ENCODE assay signal across 1 cellular context in the genomic region with DNA sequence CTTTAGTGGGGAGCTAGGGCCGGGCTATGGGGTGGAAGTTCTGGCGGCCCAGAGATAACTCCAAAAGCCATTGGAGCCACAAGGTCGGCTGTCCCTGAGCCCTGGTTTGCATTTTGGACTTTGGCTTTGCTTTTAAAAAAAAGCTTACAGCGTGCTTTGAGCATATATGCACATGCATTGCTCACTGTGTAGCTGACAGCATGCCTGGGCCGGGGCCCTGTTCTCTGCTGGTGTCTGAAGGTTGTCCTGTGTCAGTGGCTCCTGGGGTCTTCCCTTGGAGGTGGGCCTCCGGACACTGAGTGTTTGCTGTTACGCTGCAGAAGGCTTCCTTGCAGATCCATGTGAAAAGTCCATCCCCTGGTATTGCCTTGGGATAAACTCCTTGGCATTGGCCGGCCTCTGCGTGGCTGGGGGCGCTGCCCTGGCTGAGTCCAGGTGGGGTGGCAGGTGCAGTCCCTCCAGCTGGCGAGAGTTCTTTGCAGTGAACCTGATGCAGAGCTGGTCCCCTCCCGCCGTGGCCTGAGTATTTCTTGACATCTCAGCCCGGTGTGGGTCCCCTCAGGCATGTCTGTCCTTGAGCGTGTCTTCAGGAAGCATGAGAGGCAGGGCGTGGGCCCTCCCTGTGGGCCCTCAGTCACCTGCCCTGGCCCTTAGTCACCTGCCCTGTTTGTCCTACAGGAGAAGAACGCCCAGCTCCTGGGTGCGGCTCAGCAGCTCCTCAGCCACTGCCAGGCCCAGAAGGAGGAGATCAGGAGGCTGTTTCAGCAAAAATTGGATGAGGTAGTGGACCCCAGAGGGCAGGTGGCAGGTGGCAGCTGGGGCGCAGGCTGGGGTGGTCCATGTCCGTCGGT.
A peak's percentile ranks its signal among the peaks of the same experiment; 100 is the strongest.
TF ChIP-seq lines count a peak whose summit lies in the region.

No MANE protein-coding gene starts in this region.

TF ChIP-seq in HepG2, 621 proteins besides CTCF, POLR2A, EP300 and RAD21 (continued from another document and continues in another):
- TF ChIP-seq, protein P1, sequence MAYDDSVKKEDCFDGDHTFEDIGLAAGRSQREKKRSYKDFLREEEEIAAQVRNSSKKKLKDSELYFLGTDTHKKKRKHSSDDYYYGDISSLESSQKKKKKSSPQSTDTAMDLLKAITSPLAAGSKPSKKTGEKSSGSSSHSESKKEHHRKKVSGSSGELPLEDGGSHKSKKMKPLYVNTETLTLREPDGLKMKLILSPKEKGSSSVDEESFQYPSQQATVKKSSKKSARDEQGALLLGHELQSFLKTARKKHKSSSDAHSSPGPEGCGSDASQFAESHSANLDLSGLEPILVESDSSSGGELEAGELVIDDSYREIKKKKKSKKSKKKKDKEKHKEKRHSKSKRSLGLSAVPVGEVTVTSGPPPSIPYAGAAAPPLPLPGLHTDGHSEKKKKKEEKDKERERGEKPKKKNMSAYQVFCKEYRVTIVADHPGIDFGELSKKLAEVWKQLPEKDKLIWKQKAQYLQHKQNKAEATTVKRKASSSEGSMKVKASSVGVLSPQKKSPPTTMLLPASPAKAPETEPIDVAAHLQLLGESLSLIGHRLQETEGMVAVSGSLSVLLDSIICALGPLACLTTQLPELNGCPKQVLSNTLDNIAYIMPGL (CRISPR knock-in tag; IDR thresholded peaks at IDR 0.05; ENCODE audit: borderline replicate concordance in 1 of 2, low read depth in 1 of 2) = no peak; a peak in 1 of 4 replicates
- no peak for TF ChIP-seq RBFOX2 (IDR thresholded peaks at IDR 0.05; ENCODE audit: low read depth, low read length)
- no peak for TF ChIP-seq GLI4 (CRISPR knock-in tag; IDR thresholded peaks at IDR 0.05; ENCODE audit: borderline replicate concordance)
- TF ChIP-seq, protein P2, sequence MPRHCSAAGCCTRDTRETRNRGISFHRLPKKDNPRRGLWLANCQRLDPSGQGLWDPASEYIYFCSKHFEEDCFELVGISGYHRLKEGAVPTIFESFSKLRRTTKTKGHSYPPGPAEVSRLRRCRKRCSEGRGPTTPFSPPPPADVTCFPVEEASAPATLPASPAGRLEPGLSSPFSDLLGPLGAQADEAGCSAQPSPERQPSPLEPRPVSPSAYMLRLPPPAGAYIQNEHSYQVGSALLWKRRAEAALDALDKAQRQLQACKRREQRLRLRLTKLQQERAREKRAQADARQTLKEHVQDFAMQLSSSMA (CRISPR knock-in tag; IDR thresholded peaks at IDR 0.05) = peak; percentile 89; the same call in 1 of the 2 replicates
- TF ChIP-seq, protein P3, sequence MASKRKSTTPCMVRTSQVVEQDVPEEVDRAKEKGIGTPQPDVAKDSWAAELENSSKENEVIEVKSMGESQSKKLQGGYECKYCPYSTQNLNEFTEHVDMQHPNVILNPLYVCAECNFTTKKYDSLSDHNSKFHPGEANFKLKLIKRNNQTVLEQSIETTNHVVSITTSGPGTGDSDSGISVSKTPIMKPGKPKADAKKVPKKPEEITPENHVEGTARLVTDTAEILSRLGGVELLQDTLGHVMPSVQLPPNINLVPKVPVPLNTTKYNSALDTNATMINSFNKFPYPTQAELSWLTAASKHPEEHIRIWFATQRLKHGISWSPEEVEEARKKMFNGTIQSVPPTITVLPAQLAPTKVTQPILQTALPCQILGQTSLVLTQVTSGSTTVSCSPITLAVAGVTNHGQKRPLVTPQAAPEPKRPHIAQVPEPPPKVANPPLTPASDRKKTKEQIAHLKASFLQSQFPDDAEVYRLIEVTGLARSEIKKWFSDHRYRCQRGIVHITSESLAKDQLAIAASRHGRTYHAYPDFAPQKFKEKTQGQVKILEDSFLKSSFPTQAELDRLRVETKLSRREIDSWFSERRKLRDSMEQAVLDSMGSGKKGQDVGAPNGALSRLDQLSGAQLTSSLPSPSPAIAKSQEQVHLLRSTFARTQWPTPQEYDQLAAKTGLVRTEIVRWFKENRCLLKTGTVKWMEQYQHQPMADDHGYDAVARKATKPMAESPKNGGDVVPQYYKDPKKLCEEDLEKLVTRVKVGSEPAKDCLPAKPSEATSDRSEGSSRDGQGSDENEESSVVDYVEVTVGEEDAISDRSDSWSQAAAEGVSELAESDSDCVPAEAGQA (IDR thresholded peaks at IDR 0.05; ENCODE audit: low read depth) = no peak
- TF ChIP-seq, protein P3 (CRISPR knock-in tag; IDR thresholded peaks at IDR 0.05; ENCODE audit: borderline replicate concordance) = peak; percentile 83
- peak; percentile 74; the same call in 1 of the 2 replicates for TF ChIP-seq CENPT (CRISPR knock-in tag; IDR thresholded peaks at IDR 0.05; ENCODE audit: low read depth)
- TF ChIP-seq, protein P4, sequence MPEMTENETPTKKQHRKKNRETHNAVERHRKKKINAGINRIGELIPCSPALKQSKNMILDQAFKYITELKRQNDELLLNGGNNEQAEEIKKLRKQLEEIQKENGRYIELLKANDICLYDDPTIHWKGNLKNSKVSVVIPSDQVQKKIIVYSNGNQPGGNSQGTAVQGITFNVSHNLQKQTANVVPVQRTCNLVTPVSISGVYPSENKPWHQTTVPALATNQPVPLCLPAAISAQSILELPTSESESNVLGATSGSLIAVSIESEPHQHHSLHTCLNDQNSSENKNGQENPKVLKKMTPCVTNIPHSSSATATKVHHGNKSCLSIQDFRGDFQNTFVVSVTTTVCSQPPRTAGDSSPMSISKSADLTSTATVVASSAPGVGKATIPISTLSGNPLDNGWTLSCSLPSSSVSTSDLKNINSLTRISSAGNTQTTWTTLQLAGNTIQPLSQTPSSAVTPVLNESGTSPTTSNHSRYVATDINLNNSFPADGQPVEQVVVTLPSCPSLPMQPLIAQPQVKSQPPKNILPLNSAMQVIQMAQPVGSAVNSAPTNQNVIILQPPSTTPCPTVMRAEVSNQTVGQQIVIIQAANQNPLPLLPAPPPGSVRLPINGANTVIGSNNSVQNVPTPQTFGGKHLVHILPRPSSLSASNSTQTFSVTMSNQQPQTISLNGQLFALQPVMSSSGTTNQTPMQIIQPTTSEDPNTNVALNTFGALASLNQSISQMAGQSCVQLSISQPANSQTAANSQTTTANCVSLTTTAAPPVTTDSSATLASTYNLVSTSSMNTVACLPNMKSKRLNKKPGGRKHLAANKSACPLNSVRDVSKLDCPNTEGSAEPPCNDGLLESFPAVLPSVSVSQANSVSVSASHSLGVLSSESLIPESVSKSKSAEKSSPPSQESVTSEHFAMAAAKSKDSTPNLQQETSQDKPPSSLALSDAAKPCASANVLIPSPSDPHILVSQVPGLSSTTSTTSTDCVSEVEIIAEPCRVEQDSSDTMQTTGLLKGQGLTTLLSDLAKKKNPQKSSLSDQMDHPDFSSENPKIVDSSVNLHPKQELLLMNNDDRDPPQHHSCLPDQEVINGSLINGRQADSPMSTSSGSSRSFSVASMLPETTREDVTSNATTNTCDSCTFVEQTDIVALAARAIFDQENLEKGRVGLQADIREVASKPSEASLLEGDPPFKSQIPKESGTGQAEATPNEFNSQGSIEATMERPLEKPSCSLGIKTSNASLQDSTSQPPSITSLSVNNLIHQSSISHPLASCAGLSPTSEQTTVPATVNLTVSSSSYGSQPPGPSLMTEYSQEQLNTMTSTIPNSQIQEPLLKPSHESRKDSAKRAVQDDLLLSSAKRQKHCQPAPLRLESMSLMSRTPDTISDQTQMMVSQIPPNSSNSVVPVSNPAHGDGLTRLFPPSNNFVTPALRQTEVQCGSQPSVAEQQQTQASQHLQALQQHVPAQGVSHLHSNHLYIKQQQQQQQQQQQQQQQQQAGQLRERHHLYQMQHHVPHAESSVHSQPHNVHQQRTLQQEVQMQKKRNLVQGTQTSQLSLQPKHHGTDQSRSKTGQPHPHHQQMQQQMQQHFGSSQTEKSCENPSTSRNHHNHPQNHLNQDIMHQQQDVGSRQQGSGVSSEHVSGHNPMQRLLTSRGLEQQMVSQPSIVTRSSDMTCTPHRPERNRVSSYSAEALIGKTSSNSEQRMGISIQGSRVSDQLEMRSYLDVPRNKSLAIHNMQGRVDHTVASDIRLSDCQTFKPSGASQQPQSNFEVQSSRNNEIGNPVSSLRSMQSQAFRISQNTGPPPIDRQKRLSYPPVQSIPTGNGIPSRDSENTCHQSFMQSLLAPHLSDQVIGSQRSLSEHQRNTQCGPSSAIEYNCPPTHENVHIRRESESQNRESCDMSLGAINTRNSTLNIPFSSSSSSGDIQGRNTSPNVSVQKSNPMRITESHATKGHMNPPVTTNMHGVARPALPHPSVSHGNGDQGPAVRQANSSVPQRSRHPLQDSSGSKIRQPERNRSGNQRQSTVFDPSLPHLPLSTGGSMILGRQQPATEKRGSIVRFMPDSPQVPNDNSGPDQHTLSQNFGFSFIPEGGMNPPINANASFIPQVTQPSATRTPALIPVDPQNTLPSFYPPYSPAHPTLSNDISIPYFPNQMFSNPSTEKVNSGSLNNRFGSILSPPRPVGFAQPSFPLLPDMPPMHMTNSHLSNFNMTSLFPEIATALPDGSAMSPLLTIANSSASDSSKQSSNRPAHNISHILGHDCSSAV (CRISPR knock-in tag; IDR thresholded peaks at IDR 0.05; ENCODE audit: borderline replicate concordance) = no peak
- TF ChIP-seq ZNF660 (CRISPR knock-in tag; IDR thresholded peaks at IDR 0.05; ENCODE audit: borderline replicate concordance, low read depth) = no peak; the same call in 1 of the 2 replicates
- no peak for TF ChIP-seq MLLT10 (CRISPR knock-in tag; IDR thresholded peaks at IDR 0.05)
- TF ChIP-seq PHF8 (CRISPR knock-in tag; IDR thresholded peaks at IDR 0.05) = no peak
- TF ChIP-seq MIER2 (CRISPR knock-in tag; IDR thresholded peaks at IDR 0.05) = no peak; the same call in 1 of the 2 replicates
- TF ChIP-seq, protein P5, sequence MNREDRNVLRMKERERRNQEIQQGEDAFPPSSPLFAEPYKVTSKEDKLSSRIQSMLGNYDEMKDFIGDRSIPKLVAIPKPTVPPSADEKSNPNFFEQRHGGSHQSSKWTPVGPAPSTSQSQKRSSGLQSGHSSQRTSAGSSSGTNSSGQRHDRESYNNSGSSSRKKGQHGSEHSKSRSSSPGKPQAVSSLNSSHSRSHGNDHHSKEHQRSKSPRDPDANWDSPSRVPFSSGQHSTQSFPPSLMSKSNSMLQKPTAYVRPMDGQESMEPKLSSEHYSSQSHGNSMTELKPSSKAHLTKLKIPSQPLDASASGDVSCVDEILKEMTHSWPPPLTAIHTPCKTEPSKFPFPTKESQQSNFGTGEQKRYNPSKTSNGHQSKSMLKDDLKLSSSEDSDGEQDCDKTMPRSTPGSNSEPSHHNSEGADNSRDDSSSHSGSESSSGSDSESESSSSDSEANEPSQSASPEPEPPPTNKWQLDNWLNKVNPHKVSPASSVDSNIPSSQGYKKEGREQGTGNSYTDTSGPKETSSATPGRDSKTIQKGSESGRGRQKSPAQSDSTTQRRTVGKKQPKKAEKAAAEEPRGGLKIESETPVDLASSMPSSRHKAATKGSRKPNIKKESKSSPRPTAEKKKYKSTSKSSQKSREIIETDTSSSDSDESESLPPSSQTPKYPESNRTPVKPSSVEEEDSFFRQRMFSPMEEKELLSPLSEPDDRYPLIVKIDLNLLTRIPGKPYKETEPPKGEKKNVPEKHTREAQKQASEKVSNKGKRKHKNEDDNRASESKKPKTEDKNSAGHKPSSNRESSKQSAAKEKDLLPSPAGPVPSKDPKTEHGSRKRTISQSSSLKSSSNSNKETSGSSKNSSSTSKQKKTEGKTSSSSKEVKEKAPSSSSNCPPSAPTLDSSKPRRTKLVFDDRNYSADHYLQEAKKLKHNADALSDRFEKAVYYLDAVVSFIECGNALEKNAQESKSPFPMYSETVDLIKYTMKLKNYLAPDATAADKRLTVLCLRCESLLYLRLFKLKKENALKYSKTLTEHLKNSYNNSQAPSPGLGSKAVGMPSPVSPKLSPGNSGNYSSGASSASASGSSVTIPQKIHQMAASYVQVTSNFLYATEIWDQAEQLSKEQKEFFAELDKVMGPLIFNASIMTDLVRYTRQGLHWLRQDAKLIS (CRISPR knock-in tag; IDR thresholded peaks at IDR 0.05) = no peak
- TF ChIP-seq, protein P6, sequence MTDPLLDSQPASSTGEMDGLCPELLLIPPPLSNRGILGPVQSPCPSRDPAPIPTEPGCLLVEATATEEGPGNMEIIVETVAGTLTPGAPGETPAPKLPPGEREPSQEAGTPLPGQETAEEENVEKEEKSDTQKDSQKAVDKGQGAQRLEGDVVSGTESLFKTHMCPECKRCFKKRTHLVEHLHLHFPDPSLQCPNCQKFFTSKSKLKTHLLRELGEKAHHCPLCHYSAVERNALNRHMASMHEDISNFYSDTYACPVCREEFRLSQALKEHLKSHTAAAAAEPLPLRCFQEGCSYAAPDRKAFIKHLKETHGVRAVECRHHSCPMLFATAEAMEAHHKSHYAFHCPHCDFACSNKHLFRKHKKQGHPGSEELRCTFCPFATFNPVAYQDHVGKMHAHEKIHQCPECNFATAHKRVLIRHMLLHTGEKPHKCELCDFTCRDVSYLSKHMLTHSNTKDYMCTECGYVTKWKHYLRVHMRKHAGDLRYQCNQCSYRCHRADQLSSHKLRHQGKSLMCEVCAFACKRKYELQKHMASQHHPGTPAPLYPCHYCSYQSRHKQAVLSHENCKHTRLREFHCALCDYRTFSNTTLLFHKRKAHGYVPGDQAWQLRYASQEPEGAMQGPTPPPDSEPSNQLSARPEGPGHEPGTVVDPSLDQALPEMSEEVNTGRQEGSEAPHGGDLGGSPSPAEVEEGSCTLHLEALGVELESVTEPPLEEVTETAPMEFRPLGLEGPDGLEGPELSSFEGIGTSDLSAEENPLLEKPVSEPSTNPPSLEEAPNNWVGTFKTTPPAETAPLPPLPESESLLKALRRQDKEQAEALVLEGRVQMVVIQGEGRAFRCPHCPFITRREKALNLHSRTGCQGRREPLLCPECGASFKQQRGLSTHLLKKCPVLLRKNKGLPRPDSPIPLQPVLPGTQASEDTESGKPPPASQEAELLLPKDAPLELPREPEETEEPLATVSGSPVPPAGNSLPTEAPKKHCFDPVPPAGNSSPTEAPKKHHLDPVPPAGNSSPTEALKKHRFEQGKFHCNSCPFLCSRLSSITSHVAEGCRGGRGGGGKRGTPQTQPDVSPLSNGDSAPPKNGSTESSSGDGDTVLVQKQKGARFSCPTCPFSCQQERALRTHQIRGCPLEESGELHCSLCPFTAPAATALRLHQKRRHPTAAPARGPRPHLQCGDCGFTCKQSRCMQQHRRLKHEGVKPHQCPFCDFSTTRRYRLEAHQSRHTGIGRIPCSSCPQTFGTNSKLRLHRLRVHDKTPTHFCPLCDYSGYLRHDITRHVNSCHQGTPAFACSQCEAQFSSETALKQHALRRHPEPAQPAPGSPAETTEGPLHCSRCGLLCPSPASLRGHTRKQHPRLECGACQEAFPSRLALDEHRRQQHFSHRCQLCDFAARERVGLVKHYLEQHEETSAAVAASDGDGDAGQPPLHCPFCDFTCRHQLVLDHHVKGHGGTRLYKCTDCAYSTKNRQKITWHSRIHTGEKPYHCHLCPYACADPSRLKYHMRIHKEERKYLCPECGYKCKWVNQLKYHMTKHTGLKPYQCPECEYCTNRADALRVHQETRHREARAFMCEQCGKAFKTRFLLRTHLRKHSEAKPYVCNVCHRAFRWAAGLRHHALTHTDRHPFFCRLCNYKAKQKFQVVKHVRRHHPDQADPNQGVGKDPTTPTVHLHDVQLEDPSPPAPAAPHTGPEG (CRISPR knock-in tag; IDR thresholded peaks at IDR 0.05) = peak; percentile 89
- peak; percentile 90 for TF ChIP-seq FOXC1 (CRISPR knock-in tag; IDR thresholded peaks at IDR 0.05; ENCODE audit: borderline replicate concordance)
- no peak for TF ChIP-seq ZBTB1 (CRISPR knock-in tag; IDR thresholded peaks at IDR 0.05; ENCODE audit: borderline replicate concordance)
